Comparison of ENCODE assay signal across 10 cellular contexts in genomic region chr14:106843376-106843775, GRCh38.
A peak's percentile ranks its signal among the peaks of the same experiment; 100 is the strongest.
DNase-seq lines count a peak whose midpoint lies in the region; ATAC-seq and TF ChIP-seq lines count a peak whose summit lies in the region.
"Had no signal": no experiment of that assay in that cellular context is flagged by ENCODE, and none has a peak within 500 bp of the region (broad histone marks: within the 10 kb centered on the region; RNA-seq: fewer than 3 reads in every experiment).

No MANE protein-coding gene starts in this region.

- no peaks in the 10 kb centered on the region for H3K79me1 ChIP-seq in neuronal stem cell (ENCODE audit: low read depth, low read length)

- no peak overlapping the region for H3K27ac ChIP-seq in CD8-positive, alpha-beta memory T cell (ENCODE audit: low read depth, low read length)
- H3K27ac ChIP-seq in HL-60 (replicated peaks) (peak overlapping the region; percentile 96), neuronal stem cell (replicated peaks; ENCODE audit: low read length) (no peak overlapping the region)
- H3K27ac ChIP-seq: foreskin keratinocyte had no signal

- no peak for DNase-seq in CD8-positive, alpha-beta memory T cell
- DNase-seq in HL-60 (ENCODE audit: low read depth in 1 of 2, low spot score in 1 of 2) (peak in 1 of 2 experiments; percentile 10), neuronal stem cell (ENCODE audit: low spot score) (no peak), D341Med (ENCODE audit: low spot score) (no peak), osteocyte (ENCODE audit: extremely low spot score, unreplicated experiment) (no peak)
- no peak for DNase-seq in activated naive CD8-positive, alpha-beta T cell treated with anti-CD3 and anti-CD28 coated beads, Interleukin-2, amount 10 ng/mL, durations not matched to agents 7 days and 5 days
- DNase-seq: amniotic stem cell, foreskin keratinocyte had no signal

- no CpG with 5 or more reads among the region's 6 CpGs for WGBS in neuronal stem cell (ENCODE audit: extremely low coverage in 2 of 2, insufficient read length in 2 of 2, insufficient replicate concordance in 1 of 2), 2 donors

- no peak overlapping the region for H4K91ac ChIP-seq in neuronal stem cell (ENCODE audit: low read depth, low read length, poor library complexity)

- H2AK5ac ChIP-seq in neuronal stem cell (ENCODE audit: low read depth, low read length) = no peak overlapping the region

- H3K4me3 ChIP-seq in CD8-positive, alpha-beta memory T cell (ENCODE audit: low read length) = peak overlapping the region; percentile 91
- H3K4me3 ChIP-seq in HL-60 (replicated peaks; ENCODE audit: insufficient read depth, low read length) (peak overlapping the region; percentile 52), neuronal stem cell (ENCODE audit: low read length in 2 of 2) (no peak overlapping the region)

- POLR2A ChIA-PET in CD8-positive, alpha-beta memory T cell (lab: Charles Lee) = no interaction called here
- POLR2A ChIA-PET in activated naive CD8-positive, alpha-beta T cell treated with anti-CD3 and anti-CD28 coated beads, Interleukin-2, amount 10 ng/mL, durations not matched to agents 7 days and 5 days (lab: Charles Lee) = interaction anchor here (0.9 kb wide), 1 partner anchor 30 kb away, joined by 3 read pairs; no protein-coding TSS in a partner anchor

- H3K18ac ChIP-seq in neuronal stem cell (ENCODE audit: low read length) = no peak overlapping the region

- no peaks in the 10 kb centered on the region for H3K27me3 Mint-ChIP-seq in CD8-positive, alpha-beta memory T cell
- H3K27me3 Mint-ChIP-seq in activated naive CD8-positive, alpha-beta T cell treated with anti-CD3 and anti-CD28 coated beads, Interleukin-2, amount 10 ng/mL, durations not matched to agents 7 days and 5 days = peaks cover 5% of the 10 kb centered on the region
- H3K27me3 Mint-ChIP-seq in osteocyte (ENCODE audit: unreplicated experiment) = no peaks in the 10 kb centered on the region

- peak overlapping the region in 7 of 8 donors; percentile 8 to 96 (median 93) for H3K27ac Mint-ChIP-seq in CD8-positive, alpha-beta memory T cell
- H3K27ac Mint-ChIP-seq in activated naive CD8-positive, alpha-beta T cell treated with anti-CD3 and anti-CD28 coated beads, Interleukin-2, amount 10 ng/mL, durations not matched to agents 7 days and 5 days = peak overlapping the region; percentile 82
- H3K27ac Mint-ChIP-seq in osteocyte (ENCODE audit: unreplicated experiment) = no peak overlapping the region

- H3K9ac ChIP-seq in neuronal stem cell (ENCODE audit: low read depth, low read length, poor library complexity) = peak overlapping the region; percentile 37

- no peak overlapping the region for H3K4me2 ChIP-seq in neuronal stem cell (ENCODE audit: insufficient read depth, low read length, poor library complexity, severe bottlenecking)

- H3K23ac ChIP-seq in neuronal stem cell (ENCODE audit: low read depth, low read length, poor library complexity) = no peak overlapping the region

- no peak for ATAC-seq in activated naive CD8-positive, alpha-beta T cell treated with anti-CD3 and anti-CD28 coated beads, Interleukin-2, amount 10 ng/mL, durations not matched to agents 7 days and 5 days (ENCODE audit: low read depth)
- ATAC-seq in HG02642 (IDR thresholded peaks at IDR 0.05; ENCODE audit: poor library complexity, unreplicated experiment) (no peak), HG03108 (IDR thresholded peaks at IDR 0.05; ENCODE audit: unreplicated experiment) (no peak)
- ATAC-seq: foreskin keratinocyte had no signal

- H2BK12ac ChIP-seq in neuronal stem cell (ENCODE audit: low read length) = no peak overlapping the region

- H2AFZ ChIP-seq in neuronal stem cell (ENCODE audit: low read length) = peak overlapping the region; percentile 45

- H3K14ac ChIP-seq in neuronal stem cell (ENCODE audit: low read length) = no peak overlapping the region

- H3K4me1 ChIP-seq in CD8-positive, alpha-beta memory T cell (ENCODE audit: insufficient read depth, low read length) = peaks cover 8% of the 10 kb centered on the region
- H3K4me1 ChIP-seq in neuronal stem cell (ENCODE audit: control insufficient read depth in 2 of 2, insufficient read depth in 1 of 2, low read depth in 1 of 2, low read length in 2 of 2) = no peaks in the 10 kb centered on the region
- H3K4me1 ChIP-seq: foreskin keratinocyte had no signal

- H4K8ac ChIP-seq in neuronal stem cell (ENCODE audit: low read depth, low read length) = no peak overlapping the region

- H3K4ac ChIP-seq in neuronal stem cell (ENCODE audit: low read length) = no peak overlapping the region

- no peaks in the 10 kb centered on the region for H3K36me3 ChIP-seq in CD8-positive, alpha-beta memory T cell (ENCODE audit: insufficient read depth, low read length)
- H3K36me3 ChIP-seq in neuronal stem cell (replicated peaks in 1 of 2; ENCODE audit: control insufficient read depth in 2 of 2, insufficient read depth in 2 of 2, low read length in 2 of 2) = no peaks in the 10 kb centered on the region

- TF ChIP-seq CTCF in HL-60 (IDR thresholded peaks at IDR 0.05; ENCODE audit: insufficient read depth, low read length) = no peak
- TF ChIP-seq CTCF in osteocyte (IDR thresholded peaks at IDR 0.05) = no peak

- no peak overlapping the region for H2BK15ac ChIP-seq in neuronal stem cell (ENCODE audit: low read length)

- H3K36me3 Mint-ChIP-seq in CD8-positive, alpha-beta memory T cell = peaks cover 0 to 9% (median 4%) of the 10 kb centered on the region in 3 donors
- H3K36me3 Mint-ChIP-seq in activated naive CD8-positive, alpha-beta T cell treated with anti-CD3 and anti-CD28 coated beads, Interleukin-2, amount 10 ng/mL, durations not matched to agents 7 days and 5 days = no peaks in the 10 kb centered on the region
- no peaks in the 10 kb centered on the region for H3K36me3 Mint-ChIP-seq in osteocyte (ENCODE audit: unreplicated experiment)

- no peaks in the 10 kb centered on the region for H3K9me3 ChIP-seq in CD8-positive, alpha-beta memory T cell (ENCODE audit: low read length)
- peaks cover 0 to 52% of the 10 kb centered on the region in 2 donors for H3K9me3 ChIP-seq in neuronal stem cell (replicated peaks in 1 of 2; ENCODE audit: control insufficient read depth in 2 of 2, insufficient read depth in 1 of 2, low read depth in 1 of 2, low read length in 2 of 2)

- CTCF ChIA-PET in CD8-positive, alpha-beta memory T cell (lab: Charles Lee) = interaction anchor here (1.6 to 3.7 kb wide), 2 partner anchors 12 to 30 kb away, joined by 7 to 24 read pairs; no protein-coding TSS in a partner anchor

- H3K9me3 Mint-ChIP-seq in CD8-positive, alpha-beta memory T cell = no peaks in the 10 kb centered on the region
- H3K9me3 Mint-ChIP-seq in activated naive CD8-positive, alpha-beta T cell treated with anti-CD3 and anti-CD28 coated beads, Interleukin-2, amount 10 ng/mL, durations not matched to agents 7 days and 5 days = no peaks in the 10 kb centered on the region
- H3K9me3 Mint-ChIP-seq in osteocyte (ENCODE audit: unreplicated experiment) = peaks cover 60% of the 10 kb centered on the region

- no peaks in the 10 kb centered on the region for H3K27me3 ChIP-seq in CD8-positive, alpha-beta memory T cell (ENCODE audit: insufficient read depth, low read length, poor library complexity, severe bottlenecking)
- H3K27me3 ChIP-seq in HL-60 (ENCODE audit: insufficient read depth, poor library complexity, severe bottlenecking) (no peaks in the 10 kb centered on the region), neuronal stem cell (ENCODE audit: control insufficient read depth in 3 of 3, insufficient read depth in 3 of 3, low read depth in 1 of 3, low read length in 3 of 3) (no peaks in the 10 kb centered on the region)
- H3K27me3 ChIP-seq: foreskin keratinocyte had no signal

- no peak overlapping the region for H2BK5ac ChIP-seq in neuronal stem cell (ENCODE audit: low read length)

- peaks cover 24 to 36% (median 32%) of the 10 kb centered on the region in 3 donors for H3K4me1 Mint-ChIP-seq in CD8-positive, alpha-beta memory T cell
- H3K4me1 Mint-ChIP-seq in activated naive CD8-positive, alpha-beta T cell treated with anti-CD3 and anti-CD28 coated beads, Interleukin-2, amount 10 ng/mL, durations not matched to agents 7 days and 5 days = peaks cover 29% of the 10 kb centered on the region
- H3K4me1 Mint-ChIP-seq in osteocyte (ENCODE audit: unreplicated experiment) = no peaks in the 10 kb centered on the region

- no peak overlapping the region for H2BK120ac ChIP-seq in neuronal stem cell (ENCODE audit: low read depth, low read length)

- H3K4me3 Mint-ChIP-seq in CD8-positive, alpha-beta memory T cell = peak overlapping the region; percentile 94 to 98 (median 97)
- peak overlapping the region; percentile 92 for H3K4me3 Mint-ChIP-seq in activated naive CD8-positive, alpha-beta T cell treated with anti-CD3 and anti-CD28 coated beads, Interleukin-2, amount 10 ng/mL, durations not matched to agents 7 days and 5 days
- H3K4me3 Mint-ChIP-seq in osteocyte (ENCODE audit: unreplicated experiment) = no peak overlapping the region

Comparison
In these comparisons a context has a peak if more than half of its experiments do, and no peak if none do; other contexts are left out.
1. H3K4me3 ChIP-seq: peak in CD8-positive, alpha-beta memory T cell (single experiment) and HL-60 (single experiment); none in neuronal stem cell (0 of 2).